ENCODE assay signal across 11 cellular contexts in the genomic region with DNA sequence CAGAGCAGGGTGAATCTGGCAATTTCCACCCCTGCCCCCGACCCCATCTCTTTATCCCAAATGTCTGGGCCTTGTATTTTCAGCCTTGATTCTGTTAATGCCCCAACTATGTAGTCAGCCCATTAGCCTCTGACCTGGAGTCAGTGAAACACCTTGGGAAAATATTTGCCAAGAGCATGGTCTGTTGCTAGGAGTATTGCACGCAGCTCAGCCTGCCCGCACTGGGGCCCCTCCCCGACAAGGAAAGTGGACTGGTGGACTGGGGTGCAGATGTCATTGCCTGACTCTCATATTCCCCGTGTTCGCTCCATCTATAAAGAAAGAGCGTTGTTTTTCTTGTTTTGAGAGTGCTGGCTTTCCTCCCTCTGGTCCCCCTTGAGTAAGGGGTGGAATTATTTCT. TPM values are rescaled to one million over a fixed set of nuclear protein-coding genes. Genes with fewer than 3 reads are reported as not detected.
"Had no signal": no experiment of that assay in that cellular context is flagged by ENCODE, and none has a peak within 500 bp of the region (broad histone marks: within the 10 kb centered on the region; RNA-seq: fewer than 3 reads in every experiment).

No MANE protein-coding gene starts in this region.

RNA-seq across cellular contexts. Expression of gene SPACA5, which starts 51.5 kb away (rescaled TPM):
- total RNA-seq: OCI-LY7, PC-3, PC-9, Peyer's patch, Right ventricle myocardium inferior, Right ventricle myocardium superior, RPMI7951, SJCRH30, SJSA1, SK-MEL-5 had no signal
- polyA plus RNA-seq: SK-N-SH had no signal
